ENCODE assay signal across 16 cellular contexts in genomic region chr7:91520645-91521044, GRCh38.
DNase-seq lines count a peak whose midpoint lies in the region; ATAC-seq lines count a peak whose summit lies in the region.
"Had no signal": no experiment of that assay in that cellular context is flagged by ENCODE, and none has a peak within 500 bp of the region (broad histone marks: within the 10 kb centered on the region; RNA-seq: fewer than 3 reads in every experiment).

No MANE protein-coding gene starts in this region.

- H2BK120ac ChIP-seq in trophoblast cell (ENCODE audit: insufficient read depth, low read length, poor library complexity): no peak overlapping the region

- H3K23ac ChIP-seq in trophoblast cell (ENCODE audit: low read length): no peak overlapping the region

- H2AK5ac ChIP-seq in trophoblast cell (ENCODE audit: low read length): no peak overlapping the region

- no peaks in the 10 kb centered on the region for H3K27me3 ChIP-seq in trophoblast cell (ENCODE audit: insufficient read depth, low read length)
- H3K27me3 ChIP-seq: BLaER1, MG63 had no signal

- H4K12ac ChIP-seq in trophoblast cell (ENCODE audit: low read depth, low read length): peak overlapping the region; percentile 54

- ATAC-seq in HG02642 (IDR thresholded peaks at IDR 0.05; ENCODE audit: poor library complexity, unreplicated experiment): no peak
- no peak for ATAC-seq in GM19035 (IDR thresholded peaks at IDR 0.05; ENCODE audit: unreplicated experiment)

- no peak overlapping the region for H2AFZ ChIP-seq in trophoblast cell (ENCODE audit: insufficient read depth, low read length, poor library complexity)

- H2BK12ac ChIP-seq in trophoblast cell (ENCODE audit: low read length): no peak overlapping the region

- no peak overlapping the region for H3K4me3 ChIP-seq in trophoblast cell (ENCODE audit: low read depth, low read length)
- H3K4me3 ChIP-seq: BLaER1, MG63 had no signal

- no peak overlapping the region for H3K9ac ChIP-seq in trophoblast cell (ENCODE audit: low read length)
- H3K9ac ChIP-seq: BLaER1 had no signal

- H4K8ac ChIP-seq in trophoblast cell (ENCODE audit: low read depth, low read length): no peak overlapping the region

- H4K91ac ChIP-seq in trophoblast cell (ENCODE audit: low read depth, low read length): no peak overlapping the region

- no peaks in the 10 kb centered on the region for H3K79me2 ChIP-seq in trophoblast cell (ENCODE audit: control insufficient read depth, insufficient read depth, low read length, poor library complexity)

- H3K27ac ChIP-seq in trophoblast cell (ENCODE audit: low read depth, low read length): no peak overlapping the region
- H3K27ac ChIP-seq: BLaER1, RWPE1 had no signal

- no peak overlapping the region for H2BK5ac ChIP-seq in trophoblast cell (ENCODE audit: low read depth, low read length, poor library complexity)

- H3K4me2 ChIP-seq in trophoblast cell (ENCODE audit: low read length): no peak overlapping the region
- H3K4me2 ChIP-seq: BLaER1 had no signal

- no peak overlapping the region for H3K14ac ChIP-seq in trophoblast cell (ENCODE audit: low read length)

- H3K4ac ChIP-seq in trophoblast cell (ENCODE audit: low read depth, low read length): no peak overlapping the region

- H3K36me3 ChIP-seq in trophoblast cell (ENCODE audit: control insufficient read depth in 1 of 2, insufficient read depth in 2 of 2, low read length in 2 of 2): no peaks in the 10 kb centered on the region
- H3K36me3 ChIP-seq: BLaER1, MG63 had no signal

- H3K4me1 ChIP-seq in trophoblast cell (ENCODE audit: control insufficient read depth in 1 of 2, insufficient read depth in 2 of 2, low read length in 2 of 2): no peaks in the 10 kb centered on the region

- WGBS in trophoblast cell (ENCODE audit: extremely low coverage, insufficient coverage, insufficient read length): no CpG with 5 or more reads among the region's 1 CpG

- H3K18ac ChIP-seq in trophoblast cell (ENCODE audit: low read length): no peak overlapping the region

- no peaks in the 10 kb centered on the region for H3K79me1 ChIP-seq in trophoblast cell (ENCODE audit: low read length)

- H3K9me3 ChIP-seq in trophoblast cell (ENCODE audit: insufficient read depth, low read depth, low read length): no peaks in the 10 kb centered on the region
- H3K9me3 ChIP-seq: BLaER1, MG63 had no signal

- peak; percentile 25 for DNase-seq in NCI-H2107 treated with DMSO at 0.1 percent for 48 hours (lab: John Stamatoyannopoulos, UW; ENCODE audit: unreplicated experiment)
- DNase-seq in NCI-H2107 (lab: John Stamatoyannopoulos, UW): no peak
- peak; percentile 77 for DNase-seq in NCI-H1092 treated with DMSO at 0.1 percent for 48 hours (lab: John Stamatoyannopoulos, UW)
- DNase-seq in NCI-H69 (lab: John Stamatoyannopoulos, UW): peak; percentile 28
- no peak for DNase-seq in trophoblast cell
- no peak for DNase-seq in HCEC 1CT
- DNase-seq: CD8-positive, alpha-beta memory T cell; MG63; NCI-H1417; NCI-H2081 treated with DMSO at 0.1 percent for 48 hours; NCI-H526; OCI-M1 had no signal

Comparison
In these comparisons a context has a peak if more than half of its experiments do, and no peak if none do; other contexts are left out.
1. DNase-seq: peak in NCI-H2107 treated with DMSO at 0.1 percent for 48 hours (single experiment), NCI-H1092 treated with DMSO at 0.1 percent for 48 hours (single experiment) and NCI-H69 (single experiment); none in NCI-H2107 (single experiment), trophoblast cell (0 of 2) and HCEC 1CT (single experiment).